In genomic region chr20:31722388-31723281, GRCh38 we compare ENCODE assay signal across 8 cellular contexts. TPM values are rescaled to one million over a fixed set of nuclear protein-coding genes. Genes with fewer than 3 reads are reported as not detected.
A peak's percentile ranks its signal among the peaks of the same experiment; 100 is the strongest.
DNase-seq lines count a peak whose midpoint lies in the region; ATAC-seq and TF ChIP-seq lines count a peak whose summit lies in the region.

BCL2L1 (minus strand) TSS chr20:31722868; CDS start chr20:31722218, 650 bp downstream.

- peak within 1 kb of the TSS; percentile 96 for H3K9ac ChIP-seq in parathyroid adenoma

- ATAC-seq in GM21529 (IDR thresholded peaks at IDR 0.05; ENCODE audit: unreplicated experiment) (peak; percentile 28), Right ventricle myocardium inferior (peak; percentile 85)

- intact Hi-C loops in Right ventricle myocardium inferior (cut with DNase I), result loop anchor here (1.0 to 5.0 kb wide), 2 partner anchors 60 to 150 kb away; no protein-coding TSS in a partner anchor

- H2AFZ ChIP-seq in parathyroid adenoma, result peak within 1 kb of the TSS; percentile 94

- peak; percentile 38 to 85 for TF ChIP-seq EP300 in tibial nerve (IDR thresholded peaks at IDR 0.05)

- peaks cover 12% of the 10 kb centered on the region for H3K79me2 ChIP-seq in parathyroid adenoma

- H3K27ac ChIP-seq in C4-2B (peak within 1 kb of the TSS; percentile 95), parathyroid adenoma (peak within 1 kb of the TSS; percentile 97), tibial nerve (peak within 1 kb of the TSS; percentile 98 to 100 (median 100))

- DNase-seq in NB4 (ENCODE audit: low read depth), result peak; percentile 88
- DNase-seq in SW480 (ENCODE audit: low spot score), result peak; percentile 94
- peak; percentile 58 for DNase-seq in activated naive CD8-positive, alpha-beta T cell treated with anti-CD3 and anti-CD28 coated beads, Interleukin-2, amount 50 U/mL, for 16 hours (ENCODE audit: low read depth, low spot score)
- DNase-seq in Right ventricle myocardium inferior (ENCODE audit: missing footprints), result peak; percentile 93
- peak; percentile 74 to 77 for DNase-seq in tibial nerve (ENCODE audit: low spot score in 2 of 2)

- H3K27me3 ChIP-seq in parathyroid adenoma (ENCODE audit: control insufficient read depth, insufficient read depth, low read length) (no peaks in the 10 kb centered on the region), tibial nerve (no peaks in the 10 kb centered on the region)

- H3K36me3 ChIP-seq in parathyroid adenoma (ENCODE audit: control insufficient read depth, insufficient read depth, low read length) (no peaks in the 10 kb centered on the region), tibial nerve (peaks cover 0 to 30% (median 0%) of the 10 kb centered on the region in 3 donors)

- H3K4me3 ChIP-seq in NB4 (ENCODE audit: low read depth, low read length) (peak within 1 kb of the TSS; percentile 77), parathyroid adenoma (ENCODE audit: low read depth, low read length) (peak within 1 kb of the TSS; percentile 86), tibial nerve (peak within 1 kb of the TSS; percentile 75 to 90 (median 82))

- H3K4me1 ChIP-seq in parathyroid adenoma (peaks cover 21% of the 10 kb centered on the region), tibial nerve (peaks cover 0 to 37% (median 22%) of the 10 kb centered on the region in 4 donors)

- no peaks in the 10 kb centered on the region for H3K9me3 ChIP-seq in parathyroid adenoma (ENCODE audit: control insufficient read depth, low read length)
- H3K9me3 ChIP-seq in tibial nerve, result no peaks in the 10 kb centered on the region

- peak within 1 kb of the TSS; percentile 90 for H3K4me2 ChIP-seq in parathyroid adenoma (ENCODE audit: low read length)

- TF ChIP-seq CTCF in C4-2B (conservative IDR thresholded peaks at IDR 0.05), result peak; percentile 29; the same call in 1 of the 2 replicates
- TF ChIP-seq CTCF in NB4 (IDR thresholded peaks at IDR 0.05; ENCODE audit: low read depth, low read length), result peak; percentile 54
- TF ChIP-seq CTCF in parathyroid adenoma (IDR thresholded peaks at IDR 0.05), result peak; percentile 87
- TF ChIP-seq CTCF in tibial nerve (IDR thresholded peaks at IDR 0.05), result peak; percentile 49 to 91 (median 71)

- no peak for TF ChIP-seq POLR2A in NB4 (IDR thresholded peaks at IDR 0.05; ENCODE audit: extremely low read depth, insufficient read length)
- TF ChIP-seq POLR2A in tibial nerve (IDR thresholded peaks at IDR 0.05), result peak; percentile 67 to 75

- WGBS in tibial nerve, 2 donors, result 0 to 1% methylated on average over 40 to 43 of the region's 43 CpGs

RNA-seq across cellular contexts. Expression of gene BCL2L1, which starts in this region (rescaled TPM):
- total RNA-seq in Right ventricle myocardium inferior (55.2 TPM), tibial nerve (100 to 1,000 TPM; 105 to 138 (median 119) TPM)

Comparison
In these comparisons a context has a peak if more than half of its experiments do, and no peak if none do; other contexts are left out.
1. Peak in every context shown above with its lines: DNase-seq, ATAC-seq, H3K4me3 ChIP-seq and H3K27ac ChIP-seq.
2. CTCF ChIP-seq: peak in every context shown above with its lines; median percentile 87 in parathyroid adenoma; 71 in tibial nerve; 54 in NB4; 29 in C4-2B.